In genomic region chr1:150479370-150479769, GRCh38 we compare ENCODE assay signal across 22 cellular contexts. TPM values are rescaled to one million over a fixed set of nuclear protein-coding genes. Genes with fewer than 3 reads are reported as not detected.
DNase-seq lines count a peak whose midpoint lies in the region; ATAC-seq and TF ChIP-seq lines count a peak whose summit lies in the region.
"Had no signal": no experiment of that assay in that cellular context is flagged by ENCODE, and none has a peak within 500 bp of the region (broad histone marks: within the 10 kb centered on the region; RNA-seq: fewer than 3 reads in every experiment).

No MANE protein-coding gene starts in this region.

- CTCF ChIA-PET in activated CD4-positive, alpha-beta T cell treated with anti-CD3 and anti-CD28 coated beads, Interleukin-2, amount 10 ng/mL, durations not matched to agents 7 days and 5 days (lab: Charles Lee) = interaction anchor here (0.7 kb wide), 1 partner anchor 181 kb away, joined by 3 read pairs; no protein-coding TSS in a partner anchor

- H3K9me3 Mint-ChIP-seq in activated CD4-positive, alpha-beta T cell treated with anti-CD3 and anti-CD28 coated beads, Interleukin-2, amount 10 ng/mL, durations not matched to agents 7 days and 5 days = no peaks in the 10 kb centered on the region
- H3K9me3 Mint-ChIP-seq: CD4-positive, alpha-beta T cell had no signal

- peaks cover 5% of the 10 kb centered on the region for H3K27me3 Mint-ChIP-seq in activated CD4-positive, alpha-beta T cell treated with anti-CD3 and anti-CD28 coated beads, Interleukin-2, amount 10 ng/mL, durations not matched to agents 7 days and 5 days
- H3K27me3 Mint-ChIP-seq: CD4-positive, alpha-beta T cell had no signal

- H3K4me3 ChIP-seq in esophagus squamous epithelium (no peak overlapping the region), right lobe of liver (no peak overlapping the region)
- H3K4me3 ChIP-seq: A549, GM23248, HAP-1 had no signal

- H3K36me3 Mint-ChIP-seq in activated CD4-positive, alpha-beta T cell treated with anti-CD3 and anti-CD28 coated beads, Interleukin-2, amount 10 ng/mL, durations not matched to agents 7 days and 5 days (ENCODE audit: low read depth) = no peaks in the 10 kb centered on the region

- peaks cover 3 to 44% (median 4%) of the 10 kb centered on the region in 3 donors for H3K4me1 ChIP-seq in esophagus squamous epithelium
- H3K4me1 ChIP-seq in right lobe of liver = peaks cover 0 to 67% (median 18%) of the 10 kb centered on the region in 4 donors

- H3K27ac Mint-ChIP-seq in activated CD4-positive, alpha-beta T cell treated with anti-CD3 and anti-CD28 coated beads, Interleukin-2, amount 10 ng/mL, durations not matched to agents 7 days and 5 days = peak overlapping the region; percentile 13

- DNase-seq in activated CD4-positive, alpha-beta T cell treated with anti-CD3 and anti-CD28 coated beads, Interleukin-2, amount 10 ng/mL, durations not matched to agents 7 days and 5 days = no peak
- DNase-seq in activated CD4-positive, alpha-beta T cell treated with anti-CD3 and anti-CD28 coated beads, Interleukin-2, amount 50 U/mL, for 4 hours = no peak
- no peak for DNase-seq in esophagus squamous epithelium (lab: John Stamatoyannopoulos, UW)
- no peak for DNase-seq in right lobe of liver
- DNase-seq in NCI-H82 treated with DMSO at 0.1 percent for 48 hours (lab: John Stamatoyannopoulos, UW; ENCODE audit: unreplicated experiment) = no peak
- no peak for DNase-seq in amygdala (lab: John Stamatoyannopoulos, UW)
- DNase-seq: AML-193; Calu3; CD4-positive, alpha-beta T cell; DMS79 treated with DMSO at 0.1 percent for 48 hours; GF-D8; GM23248; IMR-90 had no signal

- intact Hi-C loops in esophagus squamous epithelium (cut with DNase I) = no loop called here
- intact Hi-C loops in right lobe of liver (cut with DNase I) = no loop called here

- ATAC-seq in right lobe of liver = peak; percentile 54 to 65 (median 60)
- no peak for ATAC-seq in GM18858 (IDR thresholded peaks at IDR 0.05; ENCODE audit: unreplicated experiment)
- no peak for ATAC-seq in HG03565 (IDR thresholded peaks at IDR 0.05; ENCODE audit: unreplicated experiment)
- ATAC-seq: A549 had no signal

- TF ChIP-seq CTCF in esophagus squamous epithelium (IDR thresholded peaks at IDR 0.05) (no peak), right lobe of liver (IDR thresholded peaks at IDR 0.05) (no peak)

- POLR2A ChIA-PET in activated CD4-positive, alpha-beta T cell treated with anti-CD3 and anti-CD28 coated beads, Interleukin-2, amount 10 ng/mL, durations not matched to agents 7 days and 5 days (lab: Charles Lee) = no interaction called here

- no peak overlapping the region for H3K4me3 Mint-ChIP-seq in activated CD4-positive, alpha-beta T cell treated with anti-CD3 and anti-CD28 coated beads, Interleukin-2, amount 10 ng/mL, durations not matched to agents 7 days and 5 days
- H3K4me3 Mint-ChIP-seq: CD4-positive, alpha-beta T cell had no signal

- WGBS in esophagus squamous epithelium, 2 donors = 61 to 70% methylated on average over 4 of the region's 4 CpGs
- 19% methylated on average over 3 of the region's 4 CpGs for WGBS in right lobe of liver (ENCODE audit: insufficient coverage, low coverage, low lambda C conversion rate, missing lambda C conversion rate)

- no peaks in the 10 kb centered on the region for H3K4me1 Mint-ChIP-seq in activated CD4-positive, alpha-beta T cell treated with anti-CD3 and anti-CD28 coated beads, Interleukin-2, amount 10 ng/mL, durations not matched to agents 7 days and 5 days

- H3K27me3 ChIP-seq in esophagus squamous epithelium = no peaks in the 10 kb centered on the region
- no peaks in the 10 kb centered on the region for H3K27me3 ChIP-seq in right lobe of liver

- H3K36me3 ChIP-seq in esophagus squamous epithelium = peaks cover 0 to 2% (median 0%) of the 10 kb centered on the region in 3 donors
- no peaks in the 10 kb centered on the region for H3K36me3 ChIP-seq in right lobe of liver
- H3K36me3 ChIP-seq: HAP-1 had no signal

- peak overlapping the region in 3 of 4 donors; percentile 69 to 85 (median 78) for H3K27ac ChIP-seq in esophagus squamous epithelium
- H3K27ac ChIP-seq in right lobe of liver = peak overlapping the region in 1 of 3 donors; percentile 69
- H3K27ac ChIP-seq: 22Rv1, A549, C4-2B, GM23248, HL-60 had no signal

- TF ChIP-seq POLR2A in esophagus squamous epithelium (IDR thresholded peaks at IDR 0.05) (no peak), right lobe of liver (IDR thresholded peaks at IDR 0.05) (no peak)

- no peaks in the 10 kb centered on the region for H3K9me3 ChIP-seq in esophagus squamous epithelium
- H3K9me3 ChIP-seq in right lobe of liver = no peaks in the 10 kb centered on the region
- H3K9me3 ChIP-seq: A549, HAP-1 had no signal

RNA-seq across cellular contexts. Expression of gene TARS2, which starts 7.8 kb away (rescaled TPM):
- 10 to 100 TPM; 31.9 to 35.9 TPM for total RNA-seq in activated CD4-positive, alpha-beta T cell treated with anti-CD3 and anti-CD28 coated beads, Interleukin-2, amount 10 ng/mL, durations not matched to agents 7 days and 5 days
- total RNA-seq in esophagus squamous epithelium (10 to 100 TPM; 10.5 to 16.5 (median 13.7) TPM), right lobe of liver (10 to 100 TPM; 16.1 to 32.1 (median 22.4) TPM)

RNA-seq across cellular contexts. Expression of gene ECM1, which starts 28.5 kb away (rescaled TPM):
- 1 to 10 TPM in 1 of 2 experiments, under 1 TPM in 1; 0.87 to 1.2 TPM for total RNA-seq in activated CD4-positive, alpha-beta T cell treated with anti-CD3 and anti-CD28 coated beads, Interleukin-2, amount 10 ng/mL, durations not matched to agents 7 days and 5 days
- total RNA-seq in esophagus squamous epithelium = 1,000 to 10,000 TPM in 1 of 4 donors, 100 to 1,000 TPM in 3; 311 to 1,013 (median 406) TPM
- total RNA-seq in right lobe of liver = 10 to 100 TPM in 5 of 6 experiments, 1 to 10 TPM in 1; 8.8 to 26.7 (median 14.9) TPM

RNA-seq across cellular contexts. Expression of gene FALEC, which starts 36.2 kb away (rescaled TPM):
- total RNA-seq in activated CD4-positive, alpha-beta T cell treated with anti-CD3 and anti-CD28 coated beads, Interleukin-2, amount 10 ng/mL, durations not matched to agents 7 days and 5 days = under 1 TPM in 1 of 2 experiments, not detected in 1; 0.64 TPM
- total RNA-seq in esophagus squamous epithelium = 1 to 10 TPM in 1 of 4 donors, not detected in 3; 3.6 TPM
- not detected for total RNA-seq in right lobe of liver
- total RNA-seq: CD4-positive, alpha-beta T cell; GM23248; H4; HT1080; IMR-90 had no signal

Comparison
In these comparisons a context has a peak if more than half of its experiments do, and no peak if none do; other contexts are left out.
1. ATAC-seq: peak in right lobe of liver (4 of 4); none in GM18858 (single experiment) and HG03565 (single experiment).
2. RNA of gene ECM1, which starts 28.5 kb away (total RNA-seq): 311 to 1,013 TPM in esophagus squamous epithelium; 8.8 to 26.7 TPM in right lobe of liver and 0.87 to 1.2 TPM in activated CD4-positive, alpha-beta T cell treated with anti-CD3 and anti-CD28 coated beads, Interleukin-2, amount 10 ng/mL, durations not matched to agents 7 days and 5 days; every median in the first group is over 10 times any median in the second.